16 cellular contexts compared by ENCODE assay signal in genomic region chr4:174259580-174259979, GRCh38. TPM values are rescaled to one million over a fixed set of nuclear protein-coding genes. Genes with fewer than 3 reads are reported as not detected.
A peak's percentile ranks its signal among the peaks of the same experiment; 100 is the strongest.
DNase-seq lines count a peak whose midpoint lies in the region; ATAC-seq and TF ChIP-seq lines count a peak whose summit lies in the region.
"Had no signal": no experiment of that assay in that cellular context is flagged by ENCODE, and none has a peak within 500 bp of the region (broad histone marks: within the 10 kb centered on the region; RNA-seq: fewer than 3 reads in every experiment).

No MANE protein-coding gene starts in this region.

- BruUV-seq in A673 (replicated peaks; lab: Mats Ljungman, UMichigan), result no TSS peak

- no peaks in the 10 kb centered on the region for H3K4me1 Mint-ChIP-seq in stimulated activated effector memory CD8-positive, alpha-beta T cell treated with anti-CD3 and anti-CD28 coated beads, Interleukin-12 subunit alpha, Interleukin-12 subunit beta, amount 100 ng/mL, for 72 hours

- DNase-seq in A673 (ENCODE audit: low spot score) (peak; percentile 19), NCI-H748 treated with DMSO at 0.1 percent for 48 hours (lab: John Stamatoyannopoulos, UW) (peak; percentile 74), fibroblast of pulmonary artery (ENCODE audit: low read depth) (peak; percentile 15), HAP-1 (ENCODE audit: low spot score in 2 of 2) (no peak)
- no peak for DNase-seq in stimulated activated effector memory CD8-positive, alpha-beta T cell treated with anti-CD3 and anti-CD28 coated beads, Interleukin-12 subunit alpha, Interleukin-12 subunit beta, amount 100 ng/mL, for 72 hours (ENCODE audit: low spot score in 2 of 2)
- DNase-seq: CD8-positive, alpha-beta memory T cell; DMS 273 treated with DMSO at 0.1 percent for 48 hours; KG1; NCI-H1092 treated with DMSO at 0.1 percent for 48 hours; NCI-H1694; NCI-H446 treated with DMSO at 0.1 percent for 48 hours; PC-3 had no signal

- H3K27ac ChIP-seq in A673 (ENCODE audit: low read depth, low read length, poor library complexity, severe bottlenecking), result no peak overlapping the region

- CTCF ChIA-PET in A673 (lab: Charles Lee), result interaction anchor here (0.7 kb wide), 1 partner anchor 89 kb away, joined by 3 read pairs; no protein-coding TSS in a partner anchor

- H3K27ac Mint-ChIP-seq in stimulated activated effector memory CD8-positive, alpha-beta T cell treated with anti-CD3 and anti-CD28 coated beads, Interleukin-12 subunit alpha, Interleukin-12 subunit beta, amount 100 ng/mL, for 72 hours, result no peak overlapping the region
- H3K27ac Mint-ChIP-seq: CD8-positive, alpha-beta memory T cell; T-helper 1 cell treated with Interleukin-12 subunit alpha and Interleukin-12 subunit beta and Interleukin-4 antibody, amounts not matched to agents 30 μg/mL and 1 μg/mL, for 36 hours had no signal

- H3K27me3 ChIP-seq in A673 (replicated peaks; ENCODE audit: insufficient read depth, low read depth, low read length, poor library complexity) (no peaks in the 10 kb centered on the region), HAP-1 (ENCODE audit: low read depth) (no peaks in the 10 kb centered on the region)

- POLR2A ChIA-PET in A673 (lab: Charles Lee; ENCODE audit: low non-redundant PET), result no interaction called here

- TF ChIP-seq CTCF in A673 (conservative IDR thresholded peaks at IDR 0.05; ENCODE audit: low read depth, low read length), result no peak; the same call in 1 of the 2 replicates
- peak; percentile 1 for TF ChIP-seq CTCF in fibroblast of pulmonary artery (IDR thresholded peaks at IDR 0.05; ENCODE audit: low read length, missing control alignments)

- intact Hi-C loops in A673 (cut with micrococcal nuclease; ENCODE audit: unreplicated experiment), result no loop called here

- peaks cover 42% of the 10 kb centered on the region for H3K36me3 Mint-ChIP-seq in stimulated activated effector memory CD8-positive, alpha-beta T cell treated with anti-CD3 and anti-CD28 coated beads, Interleukin-12 subunit alpha, Interleukin-12 subunit beta, amount 100 ng/mL, for 72 hours

- no peaks in the 10 kb centered on the region for H3K9me3 Mint-ChIP-seq in stimulated activated effector memory CD8-positive, alpha-beta T cell treated with anti-CD3 and anti-CD28 coated beads, Interleukin-12 subunit alpha, Interleukin-12 subunit beta, amount 100 ng/mL, for 72 hours
- H3K9me3 Mint-ChIP-seq: CD8-positive, alpha-beta memory T cell; T-helper 1 cell treated with Interleukin-12 subunit alpha and Interleukin-12 subunit beta and Interleukin-4 antibody, amounts not matched to agents 30 μg/mL and 1 μg/mL, for 36 hours had no signal

- H3K4me1 ChIP-seq in A673 (ENCODE audit: insufficient read depth, low read length, poor library complexity, severe bottlenecking), result peaks cover 41% of the 10 kb centered on the region
- H3K4me1 ChIP-seq in HAP-1, result peaks cover 11% of the 10 kb centered on the region

- H3K4me3 ChIP-seq in A673 (ENCODE audit: low read depth, low read length, poor library complexity, severe bottlenecking) (no peak overlapping the region), fibroblast of pulmonary artery (replicated peaks; ENCODE audit: low read depth, low read length) (no peak overlapping the region), HAP-1 (no peak overlapping the region)
- H3K4me3 ChIP-seq: SK-N-MC had no signal

- H3K9me3 ChIP-seq in A673 (ENCODE audit: low read depth, low read length, poor library complexity, severe bottlenecking), result no peaks in the 10 kb centered on the region
- H3K9me3 ChIP-seq in HAP-1, result no peaks in the 10 kb centered on the region

- no peak overlapping the region for H3K4me3 Mint-ChIP-seq in stimulated activated effector memory CD8-positive, alpha-beta T cell treated with anti-CD3 and anti-CD28 coated beads, Interleukin-12 subunit alpha, Interleukin-12 subunit beta, amount 100 ng/mL, for 72 hours
- H3K4me3 Mint-ChIP-seq: CD8-positive, alpha-beta memory T cell; T-helper 1 cell treated with Interleukin-12 subunit alpha and Interleukin-12 subunit beta and Interleukin-4 antibody, amounts not matched to agents 30 μg/mL and 1 μg/mL, for 36 hours had no signal

- peak; percentile 7 for ATAC-seq in GM19467 (IDR thresholded peaks at IDR 0.05; ENCODE audit: unreplicated experiment)
- ATAC-seq in stimulated activated effector memory CD8-positive, alpha-beta T cell treated with anti-CD3 and anti-CD28 coated beads, Interleukin-12 subunit alpha, Interleukin-12 subunit beta, amount 100 ng/mL, for 72 hours, result no peak
- no peak for ATAC-seq in GM21381 (IDR thresholded peaks at IDR 0.05; ENCODE audit: unreplicated experiment)
- ATAC-seq: PC-3 had no signal

- in situ Hi-C loops in HAP-1 (cut with MboI; ENCODE audit: low sequenced_read_pairs), result no loop called here

- H3K36me3 ChIP-seq in A673 (ENCODE audit: insufficient read depth, low read length, poor library complexity, severe bottlenecking), result no peaks in the 10 kb centered on the region
- no peaks in the 10 kb centered on the region for H3K36me3 ChIP-seq in HAP-1 (replicated peaks)

RNA-seq across cellular contexts. Expression of gene FBXO8, which starts 23.9 kb away (rescaled TPM):
- total RNA-seq in A673 (2021), result 11.7 and 13.5 TPM in 2 replicates

RNA-seq across cellular contexts. Expression of gene CEP44, which starts 24.1 kb away (rescaled TPM):
- total RNA-seq in A673 (2021), result 22.3 and 23.7 TPM in 2 replicates

Comparison
In these comparisons a context has a peak if more than half of its experiments do, and no peak if none do; other contexts are left out.
1. DNase-seq: peak in A673 (single experiment), NCI-H748 treated with DMSO at 0.1 percent for 48 hours (single experiment) and fibroblast of pulmonary artery (single experiment); none in stimulated activated effector memory CD8-positive, alpha-beta T cell treated with anti-CD3 and anti-CD28 coated beads, Interleukin-12 subunit alpha, Interleukin-12 subunit beta, amount 100 ng/mL, for 72 hours (0 of 2) and HAP-1 (0 of 2).